15 cellular contexts compared by ENCODE assay signal in the genomic region with DNA sequence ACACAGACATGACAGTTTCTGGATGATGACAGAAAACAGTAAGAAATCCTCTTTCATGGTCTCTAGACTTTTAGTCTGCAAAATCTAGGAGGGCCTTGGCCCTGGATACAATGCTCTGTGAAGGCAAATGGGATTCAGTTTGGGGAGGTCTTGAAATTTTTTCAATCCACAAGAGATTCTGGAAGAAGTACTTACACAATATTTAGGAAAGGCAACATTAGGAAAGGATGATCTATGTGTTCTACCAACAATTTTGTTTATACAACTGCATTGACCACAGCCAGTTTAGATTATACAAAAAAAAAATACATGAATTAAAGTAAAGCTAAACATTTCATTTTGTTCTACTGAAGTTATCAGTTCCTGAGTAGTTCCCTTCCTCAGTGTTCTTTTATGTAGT.
A peak's percentile ranks its signal among the peaks of the same experiment; 100 is the strongest.
DNase-seq lines count a peak whose midpoint lies in the region; ATAC-seq and TF ChIP-seq lines count a peak whose summit lies in the region.
"Had no signal": no experiment of that assay in that cellular context is flagged by ENCODE, and none has a peak within 500 bp of the region (broad histone marks: within the 10 kb centered on the region; RNA-seq: fewer than 3 reads in every experiment).

No MANE protein-coding gene starts in this region.

- no peak overlapping the region for H3K4me3 Mint-ChIP-seq in WTC11
- H3K4me3 Mint-ChIP-seq: CD4-positive, alpha-beta T cell; H9; IgD-negative memory B cell had no signal

- POLR2A ChIA-PET in AG04450 (lab: Yijun Ruan, JAX): interaction anchor here (0.6 to 1.3 kb wide), 2 partner anchors 16 to 49 kb away, joined by 5 to 6 read pairs; no protein-coding TSS in a partner anchor
- POLR2A ChIA-PET in WTC11 (lab: Charles Lee): interaction anchor here (0.6 kb wide), 1 partner anchor 18 kb away, joined by 7 read pairs; no protein-coding TSS in a partner anchor

- H3K27ac ChIP-seq in AG04450 (ENCODE audit: low read depth, low read length) (no peak overlapping the region), parathyroid adenoma (peak overlapping the region; percentile 5), uterus (no peak overlapping the region)
- H3K27ac ChIP-seq: C4-2B had no signal

- no peaks in the 10 kb centered on the region for H3K36me3 Mint-ChIP-seq in WTC11

- CTCF ChIA-PET in AG04450 (lab: Charles Lee): interaction anchor here (2.6 kb wide), 1 partner anchor 91 kb away, joined by 7 read pairs; no protein-coding TSS in a partner anchor
- CTCF ChIA-PET in WTC11 (lab: Charles Lee): no interaction called here

- H3K27me3 ChIP-seq in AG04450 (ENCODE audit: control insufficient read depth, insufficient read depth, low read length) (no peaks in the 10 kb centered on the region), parathyroid adenoma (ENCODE audit: control insufficient read depth, insufficient read depth, low read length) (no peaks in the 10 kb centered on the region), uterus (no peaks in the 10 kb centered on the region)

- TF ChIP-seq CTCF in AG04450 (IDR thresholded peaks at IDR 0.05; ENCODE audit: low read depth, low read length) (no peak), WTC11 (IDR thresholded peaks at IDR 0.05) (no peak), fibroblast of mammary gland (conservative IDR thresholded peaks at IDR 0.05; ENCODE audit: control insufficient read depth, insufficient read depth, low read depth, low read length) (no peak), parathyroid adenoma (IDR thresholded peaks at IDR 0.05) (no peak), uterus (IDR thresholded peaks at IDR 0.05) (no peak)

- H3K4me1 ChIP-seq in parathyroid adenoma (peaks cover 30% of the 10 kb centered on the region), uterus (peaks cover 0 to 6% of the 10 kb centered on the region in 2 donors)
- H3K4me1 ChIP-seq: Caco-2 had no signal

- peak overlapping the region; percentile 48; the same call in 1 of the 2 replicates for H3K27ac Mint-ChIP-seq in WTC11
- H3K27ac Mint-ChIP-seq: CD4-positive, alpha-beta T cell; H9; IgD-negative memory B cell had no signal

- DNase-seq in AG04450 (ENCODE audit: low read depth, low spot score) (peak; percentile 15), WTC11 (ENCODE audit: low spot score) (no peak), fibroblast of mammary gland (ENCODE audit: low read depth) (peak; percentile 12), uterus (no peak), 8988T (no peak)
- no peak for DNase-seq in effector CD8-positive, alpha-beta T cell (lab: John Stamatoyannopoulos, UW)
- DNase-seq: AML-193; Caco-2; CD4-positive, alpha-beta T cell; DMS153; GDM1; H9 had no signal

- H3K4me3 ChIP-seq in AG04450 (ENCODE audit: low read depth, low read length) (no peak overlapping the region), fibroblast of mammary gland (ENCODE audit: control insufficient read depth, low read depth, low read length) (no peak overlapping the region), parathyroid adenoma (ENCODE audit: low read depth, low read length) (no peak overlapping the region), uterus (no peak overlapping the region)

- H3K79me2 ChIP-seq in parathyroid adenoma: no peaks in the 10 kb centered on the region

- intact Hi-C loops in uterus (cut with DNase I; ENCODE audit: low total_unique reads): no loop called here

- no peak overlapping the region for H3K4me2 ChIP-seq in parathyroid adenoma (ENCODE audit: low read length)

- no peak for ATAC-seq in WTC11

- no peaks in the 10 kb centered on the region for H3K9me3 Mint-ChIP-seq in WTC11
- H3K9me3 Mint-ChIP-seq: CD4-positive, alpha-beta T cell; H9; IgD-negative memory B cell had no signal

- H3K27me3 Mint-ChIP-seq in WTC11 (ENCODE audit: low read depth): no peaks in the 10 kb centered on the region
- H3K27me3 Mint-ChIP-seq: CD4-positive, alpha-beta T cell; IgD-negative memory B cell had no signal

- no peak overlapping the region for H2AFZ ChIP-seq in parathyroid adenoma

- no peak overlapping the region for H3K9ac ChIP-seq in parathyroid adenoma

- no peaks in the 10 kb centered on the region for H3K36me3 ChIP-seq in parathyroid adenoma (ENCODE audit: control insufficient read depth, insufficient read depth, low read length)
- H3K36me3 ChIP-seq in uterus: no peaks in the 10 kb centered on the region

- no peaks in the 10 kb centered on the region for H3K9me3 ChIP-seq in AG04450 (ENCODE audit: control insufficient read depth, insufficient read depth, low read length)
- no peaks in the 10 kb centered on the region for H3K9me3 ChIP-seq in parathyroid adenoma (ENCODE audit: control insufficient read depth, low read length)
- no peaks in the 10 kb centered on the region for H3K9me3 ChIP-seq in uterus
- H3K9me3 ChIP-seq: Caco-2 had no signal

- TF ChIP-seq POLR2A in uterus (IDR thresholded peaks at IDR 0.05): no peak

- H3K4me1 Mint-ChIP-seq in WTC11: peaks cover 49% of the 10 kb centered on the region

TF ChIP-seq in WTC11, 78 proteins besides CTCF, POLR2A, EP300 and RAD21 (continues in another document):
- no peak for TF ChIP-seq ZNF138 (CRISPR knock-in tag; conservative IDR thresholded peaks at IDR 0.05)
- TF ChIP-seq CBFB (CRISPR knock-in tag; IDR thresholded peaks at IDR 0.05; ENCODE audit: low read depth): no peak
- TF ChIP-seq, protein P1, sequence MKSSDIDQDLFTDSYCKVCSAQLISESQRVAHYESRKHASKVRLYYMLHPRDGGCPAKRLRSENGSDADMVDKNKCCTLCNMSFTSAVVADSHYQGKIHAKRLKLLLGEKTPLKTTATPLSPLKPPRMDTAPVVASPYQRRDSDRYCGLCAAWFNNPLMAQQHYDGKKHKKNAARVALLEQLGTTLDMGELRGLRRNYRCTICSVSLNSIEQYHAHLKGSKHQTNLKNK (CRISPR knock-in tag; IDR thresholded peaks at IDR 0.05): no peak
- no peak for TF ChIP-seq ZNF317 (CRISPR knock-in tag; IDR thresholded peaks at IDR 0.05; ENCODE audit: borderline replicate concordance, low read depth)
- TF ChIP-seq, protein P2, sequence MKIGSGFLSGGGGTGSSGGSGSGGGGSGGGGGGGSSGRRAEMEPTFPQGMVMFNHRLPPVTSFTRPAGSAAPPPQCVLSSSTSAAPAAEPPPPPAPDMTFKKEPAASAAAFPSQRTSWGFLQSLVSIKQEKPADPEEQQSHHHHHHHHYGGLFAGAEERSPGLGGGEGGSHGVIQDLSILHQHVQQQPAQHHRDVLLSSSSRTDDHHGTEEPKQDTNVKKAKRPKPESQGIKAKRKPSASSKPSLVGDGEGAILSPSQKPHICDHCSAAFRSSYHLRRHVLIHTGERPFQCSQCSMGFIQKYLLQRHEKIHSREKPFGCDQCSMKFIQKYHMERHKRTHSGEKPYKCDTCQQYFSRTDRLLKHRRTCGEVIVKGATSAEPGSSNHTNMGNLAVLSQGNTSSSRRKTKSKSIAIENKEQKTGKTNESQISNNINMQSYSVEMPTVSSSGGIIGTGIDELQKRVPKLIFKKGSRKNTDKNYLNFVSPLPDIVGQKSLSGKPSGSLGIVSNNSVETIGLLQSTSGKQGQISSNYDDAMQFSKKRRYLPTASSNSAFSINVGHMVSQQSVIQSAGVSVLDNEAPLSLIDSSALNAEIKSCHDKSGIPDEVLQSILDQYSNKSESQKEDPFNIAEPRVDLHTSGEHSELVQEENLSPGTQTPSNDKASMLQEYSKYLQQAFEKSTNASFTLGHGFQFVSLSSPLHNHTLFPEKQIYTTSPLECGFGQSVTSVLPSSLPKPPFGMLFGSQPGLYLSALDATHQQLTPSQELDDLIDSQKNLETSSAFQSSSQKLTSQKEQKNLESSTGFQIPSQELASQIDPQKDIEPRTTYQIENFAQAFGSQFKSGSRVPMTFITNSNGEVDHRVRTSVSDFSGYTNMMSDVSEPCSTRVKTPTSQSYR (CRISPR knock-in tag; IDR thresholded peaks at IDR 0.05): no peak
- TF ChIP-seq ETV6 (CRISPR knock-in tag; IDR thresholded peaks at IDR 0.05): no peak
- TF ChIP-seq, protein P3, sequence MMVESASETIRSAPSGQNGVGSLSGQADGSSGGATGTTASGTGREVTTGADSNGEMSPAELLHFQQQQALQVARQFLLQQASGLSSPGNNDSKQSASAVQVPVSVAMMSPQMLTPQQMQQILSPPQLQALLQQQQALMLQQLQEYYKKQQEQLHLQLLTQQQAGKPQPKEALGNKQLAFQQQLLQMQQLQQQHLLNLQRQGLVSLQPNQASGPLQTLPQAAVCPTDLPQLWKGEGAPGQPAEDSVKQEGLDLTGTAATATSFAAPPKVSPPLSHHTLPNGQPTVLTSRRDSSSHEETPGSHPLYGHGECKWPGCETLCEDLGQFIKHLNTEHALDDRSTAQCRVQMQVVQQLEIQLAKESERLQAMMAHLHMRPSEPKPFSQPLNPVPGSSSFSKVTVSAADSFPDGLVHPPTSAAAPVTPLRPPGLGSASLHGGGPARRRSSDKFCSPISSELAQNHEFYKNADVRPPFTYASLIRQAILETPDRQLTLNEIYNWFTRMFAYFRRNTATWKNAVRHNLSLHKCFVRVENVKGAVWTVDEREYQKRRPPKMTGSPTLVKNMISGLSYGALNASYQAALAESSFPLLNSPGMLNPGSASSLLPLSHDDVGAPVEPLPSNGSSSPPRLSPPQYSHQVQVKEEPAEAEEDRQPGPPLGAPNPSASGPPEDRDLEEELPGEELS (CRISPR knock-in tag; IDR thresholded peaks at IDR 0.05): no peak
- TF ChIP-seq FOXK1 (CRISPR knock-in tag; IDR thresholded peaks at IDR 0.05): no peak
- TF ChIP-seq, protein P4, sequence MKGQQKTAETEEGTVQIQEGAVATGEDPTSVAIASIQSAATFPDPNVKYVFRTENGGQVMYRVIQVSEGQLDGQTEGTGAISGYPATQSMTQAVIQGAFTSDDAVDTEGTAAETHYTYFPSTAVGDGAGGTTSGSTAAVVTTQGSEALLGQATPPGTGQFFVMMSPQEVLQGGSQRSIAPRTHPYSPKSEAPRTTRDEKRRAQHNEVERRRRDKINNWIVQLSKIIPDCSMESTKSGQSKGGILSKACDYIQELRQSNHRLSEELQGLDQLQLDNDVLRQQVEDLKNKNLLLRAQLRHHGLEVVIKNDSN (CRISPR knock-in tag; IDR thresholded peaks at IDR 0.05): no peak
- TF ChIP-seq, protein P5, sequence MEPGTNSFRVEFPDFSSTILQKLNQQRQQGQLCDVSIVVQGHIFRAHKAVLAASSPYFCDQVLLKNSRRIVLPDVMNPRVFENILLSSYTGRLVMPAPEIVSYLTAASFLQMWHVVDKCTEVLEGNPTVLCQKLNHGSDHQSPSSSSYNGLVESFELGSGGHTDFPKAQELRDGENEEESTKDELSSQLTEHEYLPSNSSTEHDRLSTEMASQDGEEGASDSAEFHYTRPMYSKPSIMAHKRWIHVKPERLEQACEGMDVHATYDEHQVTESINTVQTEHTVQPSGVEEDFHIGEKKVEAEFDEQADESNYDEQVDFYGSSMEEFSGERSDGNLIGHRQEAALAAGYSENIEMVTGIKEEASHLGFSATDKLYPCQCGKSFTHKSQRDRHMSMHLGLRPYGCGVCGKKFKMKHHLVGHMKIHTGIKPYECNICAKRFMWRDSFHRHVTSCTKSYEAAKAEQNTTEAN (CRISPR knock-in tag; IDR thresholded peaks at IDR 0.05): no peak
- no peak for TF ChIP-seq MXD4 (CRISPR knock-in tag; IDR thresholded peaks at IDR 0.05; ENCODE audit: borderline replicate concordance)
- no peak for TF ChIP-seq ATF1 (CRISPR knock-in tag; IDR thresholded peaks at IDR 0.05)
- TF ChIP-seq TCF7 (CRISPR knock-in tag; IDR thresholded peaks at IDR 0.05; ENCODE audit: low read depth): no peak

Comparison
In these comparisons a context has a peak if more than half of its experiments do, and no peak if none do; other contexts are left out.
1. DNase-seq: peak in AG04450 (single experiment) and fibroblast of mammary gland (single experiment); none in WTC11 (single experiment), uterus (0 of 2), effector CD8-positive, alpha-beta T cell (single experiment) and 8988T (single experiment).